26 cellular contexts compared by ENCODE assay signal in genomic region chr7:105154084-105154483, GRCh38.
"Had no signal": no experiment of that assay in that cellular context is flagged by ENCODE, and none has a peak within 500 bp of the region (broad histone marks: within the 10 kb centered on the region; RNA-seq: fewer than 3 reads in every experiment).

No MANE protein-coding gene starts in this region.

- H3K9me3 ChIP-seq: esophagus squamous epithelium, gastrocnemius medialis, lower lobe of right lung, sigmoid colon, thyroid gland, upper lobe of right lung had no signal

- H3K4me3 ChIP-seq: esophagus squamous epithelium, gastrocnemius medialis, lower lobe of right lung, neural progenitor cell, sigmoid colon, smooth muscle cell, thyroid gland, upper lobe of right lung had no signal

- H3K27ac ChIP-seq: esophagus squamous epithelium, gastrocnemius medialis, lower lobe of right lung, neural progenitor cell, sigmoid colon, thyroid gland, upper lobe of right lung had no signal

- H3K36me3 ChIP-seq: gastrocnemius medialis, neural progenitor cell, sigmoid colon, thyroid gland had no signal

- DNase-seq: activated CD4-positive, alpha-beta T cell treated with anti-CD3 and anti-CD28 coated beads for 36 hours; activated CD4-positive, alpha-beta T cell treated with anti-CD3 and anti-CD28 coated beads, Interleukin-2, amount 50 U/mL, for 4 hours; activated CD8-positive, alpha-beta memory T cell treated with anti-CD3 and anti-CD28 coated beads for 24 hours; activated CD8-positive, alpha-beta memory T cell treated with anti-CD3 and anti-CD28 coated beads, Interleukin-2, amount 50 U/mL, for 4 hours; activated effector memory CD4-positive, alpha-beta T cell treated with Interleukin-2 at 50 U/mL for 16 hours; activated naive CD4-positive, alpha-beta T cell treated with anti-CD3 and anti-CD28 coated beads for 36 hours; activated T-cell treated with anti-CD3 and anti-CD28 coated beads, Interleukin-2, amount 50 U/mL, for 48 hours; amygdala; effector CD8-positive, alpha-beta T cell; esophagus squamous epithelium; gastrocnemius medialis; head of caudate nucleus; islet precursor cell; lower lobe of right lung; naive thymus-derived CD4-positive, alpha-beta T cell; posterior cingulate gyrus; sigmoid colon; stimulated activated CD4-positive, alpha-beta T cell treated with anti-CD3 and anti-CD28 coated beads, Interleukin-15, amount 100 ng/mL, for 24 hours; stimulated activated CD8-positive, alpha-beta memory T cell treated with anti-CD3 and anti-CD28 coated beads, Interleukin-4, amount 100 ng/mL, for 48 hours; stimulated activated naive CD8-positive, alpha-beta T cell treated with anti-CD3 and anti-CD28 coated beads, Interleukin-15, Interleukin-2, amounts not matched to agents 100 U/mL and 50 U/mL, for 24 hours; T-helper 1 cell; T-helper 9 cell; thyroid gland; upper lobe of right lung had no signal

- H3K9me3 Mint-ChIP-seq: activated naive CD4-positive, alpha-beta T cell treated with anti-CD3 and anti-CD28 coated beads for 36 hours; naive thymus-derived CD4-positive, alpha-beta T cell; neural progenitor cell had no signal

- H3K27me3 ChIP-seq: esophagus squamous epithelium, gastrocnemius medialis, neural progenitor cell, sigmoid colon, thyroid gland, upper lobe of right lung had no signal

- H3K4me3 Mint-ChIP-seq: activated CD4-positive, alpha-beta T cell treated with anti-CD3 and anti-CD28 coated beads for 36 hours; activated naive CD4-positive, alpha-beta T cell treated with anti-CD3 and anti-CD28 coated beads for 36 hours; naive thymus-derived CD4-positive, alpha-beta T cell; neural progenitor cell had no signal

- H3K27me3 Mint-ChIP-seq: activated CD4-positive, alpha-beta T cell treated with anti-CD3 and anti-CD28 coated beads for 36 hours; naive thymus-derived CD4-positive, alpha-beta T cell had no signal

- ATAC-seq: activated CD4-positive, alpha-beta T cell treated with anti-CD3 and anti-CD28 coated beads for 36 hours; gastrocnemius medialis; lower lobe of right lung; naive thymus-derived CD4-positive, alpha-beta T cell; upper lobe of right lung had no signal
